In the genomic region with DNA sequence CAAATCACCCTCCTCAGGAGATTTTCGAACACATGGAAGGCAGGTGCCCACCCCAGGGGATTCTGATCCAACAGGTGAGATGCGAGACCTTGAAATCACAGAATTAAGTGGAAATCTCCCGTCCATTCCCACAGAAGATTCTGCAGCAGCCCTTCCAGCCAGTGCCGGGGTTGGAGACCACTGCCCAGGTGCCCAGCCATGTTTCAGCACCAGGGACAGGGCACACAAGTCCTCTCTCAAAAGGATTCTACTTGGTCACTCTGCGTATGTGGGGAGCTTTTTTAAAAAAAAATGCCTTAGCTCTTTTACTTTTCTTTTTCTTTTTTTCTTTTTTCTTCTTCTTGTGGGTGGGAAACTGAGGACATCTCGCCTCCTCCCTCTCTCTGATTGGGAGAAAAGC, we compare ENCODE assay signal across 16 cellular contexts.
DNase-seq lines count a peak whose midpoint lies in the region; ATAC-seq and TF ChIP-seq lines count a peak whose summit lies in the region.
"Had no signal": no experiment of that assay in that cellular context is flagged by ENCODE, and none has a peak within 500 bp of the region (broad histone marks: within the 10 kb centered on the region; RNA-seq: fewer than 3 reads in every experiment).

No MANE protein-coding gene starts in this region.

- H3K4me3 ChIP-seq in OCI-LY3 (ENCODE audit: low read length): no peak overlapping the region
- H3K4me3 ChIP-seq: BLaER1, tibial artery had no signal

- H3K36me3 ChIP-seq in OCI-LY3 (replicated peaks; ENCODE audit: low read depth, low read length): no peaks in the 10 kb centered on the region
- H3K36me3 ChIP-seq: BLaER1, tibial artery had no signal

- peaks cover 100% of the 10 kb centered on the region for H3K27me3 Mint-ChIP-seq in nephron progenitor cell (ENCODE audit: low read depth, poor library complexity)

- H3K27me3 ChIP-seq in OCI-LY3 (ENCODE audit: low read depth, low read length): 0 out of 2 replicates have a peak, but pooled peaks cover 4% of the 10 kb centered on the region

- H3K9me3 Mint-ChIP-seq in nephron progenitor cell: no peaks in the 10 kb centered on the region

- no peaks in the 10 kb centered on the region for H3K9me3 ChIP-seq in OCI-LY3 (ENCODE audit: insufficient read depth, low read length)
- H3K9me3 ChIP-seq: BLaER1, tibial artery had no signal

- DNase-seq in ELR (ENCODE audit: low read depth) (peak; percentile 19), dermis blood vessel endothelial cell (peak; percentile 35), nephron progenitor cell (peak; percentile 77), omental fat pad (ENCODE audit: low spot score) (no peak), NCI-H1436 (lab: John Stamatoyannopoulos, UW) (no peak)
- no peak for DNase-seq in central memory CD4-positive, alpha-beta T cell
- no peak for DNase-seq in stimulated activated CD4-positive, alpha-beta T cell treated with anti-CD3 and anti-CD28 coated beads, Interleukin-4, amount 100 ng/mL, for 1 hour
- DNase-seq: activated CD4-positive, CD25-positive, alpha-beta regulatory T cell treated with anti-CD3 and anti-CD28 coated beads, Interleukin-2, amount 50 U/mL, for 72 hours; DMS53; head of caudate nucleus; NCI-H1048 had no signal

- peak overlapping the region; percentile 63; the same call in 1 of the 2 replicates for H3K4me2 ChIP-seq in OCI-LY3 (ENCODE audit: low read length)

- peaks cover 26% of the 10 kb centered on the region for H3K4me1 ChIP-seq in OCI-LY3 (ENCODE audit: low read length)

- no peak overlapping the region for H3K27ac Mint-ChIP-seq in nephron progenitor cell
- H3K27ac Mint-ChIP-seq: activated naive CD8-positive, alpha-beta T cell had no signal

- no peak overlapping the region for H3K27ac ChIP-seq in OCI-LY3 (ENCODE audit: low read length)
- H3K27ac ChIP-seq: BLaER1, epithelial cell of prostate, tibial artery had no signal

- TF ChIP-seq CTCF in OCI-LY3 (IDR thresholded peaks at IDR 0.05; ENCODE audit: low read depth, low read length): no peak
- TF ChIP-seq CTCF in nephron progenitor cell (IDR thresholded peaks at IDR 0.05): no peak
- TF ChIP-seq CTCF in omental fat pad (IDR thresholded peaks at IDR 0.05): no peak

- H4K20me1 ChIP-seq in OCI-LY3 (ENCODE audit: insufficient read depth, low read length): no peaks in the 10 kb centered on the region
- H4K20me1 ChIP-seq: BLaER1 had no signal

- no peak overlapping the region for H3K9ac ChIP-seq in OCI-LY3 (ENCODE audit: low read length)
- H3K9ac ChIP-seq: BLaER1 had no signal

- no peak overlapping the region for H2AFZ ChIP-seq in OCI-LY3 (ENCODE audit: low read depth, low read length)

- H3K36me3 Mint-ChIP-seq in nephron progenitor cell (ENCODE audit: low read depth): no peaks in the 10 kb centered on the region
- H3K36me3 Mint-ChIP-seq: activated naive CD8-positive, alpha-beta T cell had no signal

- peaks cover 11% of the 10 kb centered on the region for H3K4me1 Mint-ChIP-seq in nephron progenitor cell

- no peak overlapping the region for H3K4me3 Mint-ChIP-seq in nephron progenitor cell
- H3K4me3 Mint-ChIP-seq: activated naive CD8-positive, alpha-beta T cell had no signal

- no peak for ATAC-seq in omental fat pad (ENCODE audit: low FRiP score)

- H3K79me2 ChIP-seq in OCI-LY3 (ENCODE audit: low read length): no peaks in the 10 kb centered on the region

Comparison
In these comparisons a context has a peak if more than half of its experiments do, and no peak if none do; other contexts are left out.
1. DNase-seq: peak in ELR (single experiment), dermis blood vessel endothelial cell (single experiment) and nephron progenitor cell (single experiment); none in central memory CD4-positive, alpha-beta T cell (single experiment), stimulated activated CD4-positive, alpha-beta T cell treated with anti-CD3 and anti-CD28 coated beads, Interleukin-4, amount 100 ng/mL, for 1 hour (single experiment), omental fat pad (single experiment) and NCI-H1436 (single experiment).